ENCODE assay signal across 14 cellular contexts in the genomic region with DNA sequence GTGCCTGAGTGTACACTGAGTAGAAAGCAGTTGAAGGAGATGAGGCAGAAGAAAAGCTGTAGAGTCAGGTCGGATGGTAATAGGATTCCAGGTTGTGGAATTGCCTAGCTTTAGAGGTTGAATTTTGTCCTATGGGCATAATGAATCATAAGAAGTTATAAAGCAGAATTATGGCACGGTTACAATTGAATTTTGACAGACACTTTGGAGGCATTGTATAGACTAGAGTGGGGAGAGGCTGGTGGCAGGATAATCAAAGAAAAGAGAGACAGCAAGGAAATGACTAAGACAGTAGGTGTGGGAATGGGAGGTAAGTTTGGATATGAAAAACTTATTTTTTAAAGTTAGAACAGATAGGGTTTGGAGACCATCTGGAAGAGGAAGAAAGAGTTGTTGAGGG.
A peak's percentile ranks its signal among the peaks of the same experiment; 100 is the strongest.
DNase-seq lines count a peak whose midpoint lies in the region; ATAC-seq and TF ChIP-seq lines count a peak whose summit lies in the region.
"Had no signal": no experiment of that assay in that cellular context is flagged by ENCODE, and none has a peak within 500 bp of the region (broad histone marks: within the 10 kb centered on the region; RNA-seq: fewer than 3 reads in every experiment).

No MANE protein-coding gene starts in this region.

- H3K36me3 ChIP-seq in PC-3 (ENCODE audit: low read depth, low read length), result peaks cover 3% of the 10 kb centered on the region; the same call in 1 of the 2 replicates
- H3K36me3 ChIP-seq: HAP-1 had no signal

- ATAC-seq in PC-3 (peak; percentile 70), foreskin keratinocyte (peak; percentile 34), HG02571 (IDR thresholded peaks at IDR 0.05; ENCODE audit: unreplicated experiment) (no peak), HG03565 (IDR thresholded peaks at IDR 0.05; ENCODE audit: unreplicated experiment) (no peak)

- no peaks in the 10 kb centered on the region for H3K27me3 ChIP-seq in PC-3 (ENCODE audit: low read length)
- H3K27me3 ChIP-seq in foreskin keratinocyte, result no peaks in the 10 kb centered on the region

- CTCF ChIA-PET in PC-3 (lab: Charles Lee), result interaction anchor here (0.5 kb wide), 1 partner anchor 109 kb away, joined by 3 read pairs; no protein-coding TSS in a partner anchor

- H3K27ac ChIP-seq in PC-3 (ENCODE audit: low read length), result peak overlapping the region; percentile 32
- no peak overlapping the region for H3K27ac ChIP-seq in foreskin keratinocyte
- H3K27ac ChIP-seq: C4-2B, GM23248 had no signal

- intact Hi-C loops in PC-3 (cut with micrococcal nuclease), result no loop called here

- no peaks in the 10 kb centered on the region for H3F3A ChIP-seq in PC-3 (ENCODE audit: low read length, unreplicated experiment)

- H3K9me2 ChIP-seq in PC-3 (replicated peaks; ENCODE audit: low read length), result no peaks in the 10 kb centered on the region

- no peak overlapping the region for H3K4me3 ChIP-seq in PC-3 (ENCODE audit: low read length)
- H3K4me3 ChIP-seq: GM23248, HAP-1 had no signal

- POLR2A ChIA-PET in PC-3 (lab: Charles Lee; ENCODE audit: unreplicated experiment), result no interaction called here

- no peaks in the 10 kb centered on the region for H3K79me2 ChIP-seq in PC-3 (ENCODE audit: low read length)

- TF ChIP-seq CTCF in PC-3 (conservative IDR thresholded peaks at IDR 0.05; ENCODE audit: low read depth, low read length) (no peak), foreskin keratinocyte (conservative IDR thresholded peaks at IDR 0.05) (no peak)

- H4K20me1 ChIP-seq in PC-3 (ENCODE audit: low read length), result no peaks in the 10 kb centered on the region

- H3K4me1 ChIP-seq in PC-3 (ENCODE audit: insufficient read depth, low read length) (peaks cover 10% of the 10 kb centered on the region; the same call in 1 of the 2 replicates), foreskin keratinocyte (peaks cover 11% of the 10 kb centered on the region)
- H3K4me1 ChIP-seq: Caco-2, HAP-1 had no signal

- H3K9ac ChIP-seq in PC-3 (ENCODE audit: low read length), result no peak overlapping the region
- H3K9ac ChIP-seq: GM23248 had no signal

- peak; percentile 37 for DNase-seq in HT1080 (ENCODE audit: low read depth)
- DNase-seq in PC-3, result peak; percentile 51
- DNase-seq in dermis blood vessel endothelial cell, result peak; percentile 19
- peak; percentile 15 to 43 for DNase-seq in foreskin keratinocyte
- DNase-seq in T-helper 9 cell, result no peak
- no peak for DNase-seq in NCI-H2081 treated with DMSO at 0.1 percent for 48 hours (lab: John Stamatoyannopoulos, UW)
- DNase-seq: AML-193; Caco-2; CD4-positive, alpha-beta T cell; GM23248 had no signal

- BruUV-seq in PC-3 (replicated peaks; lab: Mats Ljungman, UMichigan), result no TSS peak

- no peak overlapping the region for H2AFZ ChIP-seq in PC-3 (ENCODE audit: low read length)
- H2AFZ ChIP-seq: GM23248 had no signal

- H3K4me2 ChIP-seq in PC-3 (ENCODE audit: low read length), result no peak overlapping the region

- H3K9me3 ChIP-seq in PC-3 (ENCODE audit: low read length), result no peaks in the 10 kb centered on the region
- H3K9me3 ChIP-seq: Caco-2, HAP-1 had no signal

Comparison
In these comparisons a context has a peak if more than half of its experiments do, and no peak if none do; other contexts are left out.
1. DNase-seq: peak in HT1080 (single experiment), PC-3 (single experiment), dermis blood vessel endothelial cell (single experiment) and foreskin keratinocyte (2 of 2); none in T-helper 9 cell (single experiment) and NCI-H2081 treated with DMSO at 0.1 percent for 48 hours (single experiment).
2. ATAC-seq: peak in PC-3 (single experiment) and foreskin keratinocyte (single experiment); none in HG02571 (single experiment) and HG03565 (single experiment).